13 cellular contexts compared by ENCODE assay signal in the genomic region with DNA sequence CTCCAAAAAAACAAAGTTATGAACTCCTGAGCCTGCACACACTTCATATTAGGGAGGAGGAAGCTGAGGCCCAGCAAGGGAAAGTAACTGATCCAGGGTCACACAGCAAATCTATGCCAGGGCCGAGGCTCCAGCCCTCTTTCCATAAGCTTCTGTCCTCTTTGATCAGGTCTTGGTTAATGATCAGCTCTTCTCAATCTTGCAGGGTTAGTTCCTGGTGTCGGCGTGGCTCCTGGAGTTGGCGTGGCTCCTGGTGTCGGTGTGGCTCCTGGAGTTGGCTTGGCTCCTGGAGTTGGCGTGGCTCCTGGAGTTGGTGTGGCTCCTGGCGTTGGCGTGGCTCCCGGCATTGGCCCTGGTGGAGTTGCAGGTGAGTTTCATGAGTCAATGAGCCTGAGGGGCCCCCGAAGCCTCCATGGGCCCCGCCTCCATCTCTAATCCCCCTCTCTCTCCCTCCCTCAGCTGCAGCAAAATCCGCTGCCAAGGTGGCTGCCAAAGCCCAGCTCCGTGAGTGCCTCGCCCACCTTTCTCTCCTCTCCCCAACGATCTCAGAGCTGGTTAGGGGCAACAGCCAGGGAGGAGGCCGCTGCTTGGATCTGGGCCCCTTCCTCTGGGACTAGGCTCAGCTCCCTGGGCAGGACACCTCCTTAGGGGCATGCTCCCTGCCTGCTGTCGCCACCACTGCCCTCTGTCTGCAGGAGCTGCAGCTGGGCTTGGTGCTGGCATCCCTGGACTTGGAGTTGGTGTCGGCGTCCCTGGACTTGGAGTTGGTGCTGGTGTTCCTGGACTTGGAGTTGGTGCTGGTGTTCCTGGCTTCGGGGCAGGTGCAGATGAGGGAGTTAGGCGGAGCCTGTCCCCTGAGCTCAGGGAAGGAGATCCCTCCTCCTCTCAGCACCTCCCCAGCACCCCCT. TPM values are rescaled to one million over a fixed set of nuclear protein-coding genes. Genes with fewer than 3 reads are reported as not detected.
DNase-seq lines count a peak whose midpoint lies in the region; ATAC-seq, FAIRE-seq and TF ChIP-seq lines count a peak whose summit lies in the region.
"Had no signal": no experiment of that assay in that cellular context is flagged by ENCODE, and none has a peak within 500 bp of the region (broad histone marks: within the 10 kb centered on the region; RNA-seq: fewer than 3 reads in every experiment).

No MANE protein-coding gene starts in this region.

- no peaks in the 10 kb centered on the region for H3K9me3 Mint-ChIP-seq in neural crest cell
- no peaks in the 10 kb centered on the region for H3K9me3 Mint-ChIP-seq in stimulated activated naive CD8-positive, alpha-beta T cell treated with anti-CD3 and anti-CD28 coated beads, Interleukin-15, amount 100 ng/mL, for 72 hours
- H3K9me3 Mint-ChIP-seq in activated T-helper 2 cell treated with anti-CD3 and anti-CD28 coated beads, Interferon-gamma antibody, Interleukin-2, Interleukin-4, amounts not matched to agents 10 μg/mL and 5 μg/mL and 100 μg/mL, durations not matched to agents 14 hours and 24 hours and 36 hours: no peaks in the 10 kb centered on the region
- H3K9me3 Mint-ChIP-seq: CD4-positive, alpha-beta T cell had no signal

- no peaks in the 10 kb centered on the region for H3K4me1 Mint-ChIP-seq in neural crest cell
- peaks cover 6% of the 10 kb centered on the region for H3K4me1 Mint-ChIP-seq in stimulated activated naive CD8-positive, alpha-beta T cell treated with anti-CD3 and anti-CD28 coated beads, Interleukin-15, amount 100 ng/mL, for 72 hours
- peaks cover 2% of the 10 kb centered on the region for H3K4me1 Mint-ChIP-seq in activated T-helper 2 cell treated with anti-CD3 and anti-CD28 coated beads, Interferon-gamma antibody, Interleukin-2, Interleukin-4, amounts not matched to agents 10 μg/mL and 5 μg/mL and 100 μg/mL, durations not matched to agents 14 hours and 24 hours and 36 hours (ENCODE audit: low read depth)

- peak overlapping the region; percentile 50 for H3K27ac Mint-ChIP-seq in neural crest cell (ENCODE audit: unreplicated experiment)
- H3K27ac Mint-ChIP-seq in stimulated activated naive CD8-positive, alpha-beta T cell treated with anti-CD3 and anti-CD28 coated beads, Interleukin-15, amount 100 ng/mL, for 72 hours: no peak overlapping the region
- no peak overlapping the region for H3K27ac Mint-ChIP-seq in activated T-helper 2 cell treated with anti-CD3 and anti-CD28 coated beads, Interferon-gamma antibody, Interleukin-2, Interleukin-4, amounts not matched to agents 10 μg/mL and 5 μg/mL and 100 μg/mL, durations not matched to agents 14 hours and 24 hours and 36 hours
- H3K27ac Mint-ChIP-seq: CD4-positive, alpha-beta T cell had no signal

- no peak overlapping the region for H3K4me3 ChIP-seq in epithelial cell of esophagus (ENCODE audit: low read length)
- H3K4me3 ChIP-seq: hepatocyte, SK-N-MC had no signal

- DNase-seq in Caki2 (ENCODE audit: low read depth) (peak; percentile 31), NCI-H226 (peak; percentile 12), epithelial cell of esophagus (ENCODE audit: low read depth) (peak; percentile 86), neural crest cell (ENCODE audit: low read depth, low spot score) (no peak), D721Med (ENCODE audit: insufficient read length, low spot score) (no peak)
- no peak for DNase-seq in stimulated activated naive CD8-positive, alpha-beta T cell treated with anti-CD3 and anti-CD28 coated beads, Interleukin-15, amount 100 ng/mL, for 72 hours
- no peak for DNase-seq in activated T-helper 2 cell treated with anti-CD3 and anti-CD28 coated beads, Interferon-gamma antibody, Interleukin-2, Interleukin-4, amounts not matched to agents 10 μg/mL and 5 μg/mL and 100 μg/mL, durations not matched to agents 14 hours and 24 hours and 36 hours (ENCODE audit: low spot score)
- DNase-seq: activated CD8-positive, alpha-beta memory T cell treated with anti-CD3 and anti-CD28 coated beads for 24 hours; CD4-positive, alpha-beta T cell; NCI-H2081 treated with DMSO at 0.1 percent for 48 hours had no signal

- no peak for FAIRE-seq in D721Med (lab: Jason Lieb, UNC)

- no peak overlapping the region for H3K4me3 Mint-ChIP-seq in neural crest cell
- no peak overlapping the region for H3K4me3 Mint-ChIP-seq in stimulated activated naive CD8-positive, alpha-beta T cell treated with anti-CD3 and anti-CD28 coated beads, Interleukin-15, amount 100 ng/mL, for 72 hours
- H3K4me3 Mint-ChIP-seq in activated T-helper 2 cell treated with anti-CD3 and anti-CD28 coated beads, Interferon-gamma antibody, Interleukin-2, Interleukin-4, amounts not matched to agents 10 μg/mL and 5 μg/mL and 100 μg/mL, durations not matched to agents 14 hours and 24 hours and 36 hours (ENCODE audit: low read depth): no peak overlapping the region
- H3K4me3 Mint-ChIP-seq: CD4-positive, alpha-beta T cell had no signal

- peaks cover 10% of the 10 kb centered on the region for H3K27me3 Mint-ChIP-seq in neural crest cell (ENCODE audit: low read depth)
- H3K27me3 Mint-ChIP-seq in stimulated activated naive CD8-positive, alpha-beta T cell treated with anti-CD3 and anti-CD28 coated beads, Interleukin-15, amount 100 ng/mL, for 72 hours: no peaks in the 10 kb centered on the region
- peaks cover 6% of the 10 kb centered on the region for H3K27me3 Mint-ChIP-seq in activated T-helper 2 cell treated with anti-CD3 and anti-CD28 coated beads, Interferon-gamma antibody, Interleukin-2, Interleukin-4, amounts not matched to agents 10 μg/mL and 5 μg/mL and 100 μg/mL, durations not matched to agents 14 hours and 24 hours and 36 hours (ENCODE audit: low read depth)
- H3K27me3 Mint-ChIP-seq: CD4-positive, alpha-beta T cell had no signal

- in situ Hi-C loops in Caki2 (cut with HindIII; ENCODE audit: low pct_unique_long_range_greater_than_20kb, low sequenced_read_pairs): no loop called here

- intact Hi-C loops in activated T-helper 2 cell treated with anti-CD3 and anti-CD28 coated beads, Interferon-gamma antibody, Interleukin-2, Interleukin-4, amounts not matched to agents 10 μg/mL and 5 μg/mL and 100 μg/mL, durations not matched to agents 14 hours and 24 hours and 36 hours (cut with micrococcal nuclease): loop anchor here (10.0 kb wide), 1 partner anchor 75 kb away; no protein-coding TSS in a partner anchor

- TF ChIP-seq CTCF in epithelial cell of esophagus (IDR thresholded peaks at IDR 0.05; ENCODE audit: insufficient read depth, low read depth, low read length, missing control alignments): peak; percentile 22
- TF ChIP-seq CTCF in neural crest cell (conservative IDR thresholded peaks at IDR 0.05): no peak
- no peak for TF ChIP-seq CTCF in D721Med (IDR thresholded peaks at IDR 0.05; ENCODE audit: insufficient read depth, missing control alignments)

- H3K36me3 Mint-ChIP-seq in neural crest cell (ENCODE audit: low read depth): no peaks in the 10 kb centered on the region
- H3K36me3 Mint-ChIP-seq in activated T-helper 2 cell treated with anti-CD3 and anti-CD28 coated beads, Interferon-gamma antibody, Interleukin-2, Interleukin-4, amounts not matched to agents 10 μg/mL and 5 μg/mL and 100 μg/mL, durations not matched to agents 14 hours and 24 hours and 36 hours (ENCODE audit: low read depth): no peaks in the 10 kb centered on the region

- no peak for ATAC-seq in GM21390 (IDR thresholded peaks at IDR 0.05; ENCODE audit: unreplicated experiment)
- no peak for ATAC-seq in stimulated activated naive CD8-positive, alpha-beta T cell treated with anti-CD3 and anti-CD28 coated beads, Interleukin-15, amount 100 ng/mL, for 72 hours

RNA-seq across cellular contexts. Expression of gene LIMK1, which starts 23.7 kb away (rescaled TPM):
- 50.7 and 54.0 TPM in 2 replicates for total RNA-seq in Caki2 (2014; rRNA removed; shearing (Covaris generic); ENCODE audit: low replicate concordance)
- 80.4 and 82.1 TPM in 2 replicates for total RNA-seq in neural crest cell
- 29.6 and 34.4 TPM in 2 replicates for total RNA-seq in activated T-helper 2 cell treated with anti-CD3 and anti-CD28 coated beads, Interferon-gamma antibody, Interleukin-2, Interleukin-4, amounts not matched to agents 10 μg/mL and 5 μg/mL and 100 μg/mL, durations not matched to agents 14 hours and 24 hours and 36 hours

RNA-seq across cellular contexts. Expression of gene ELN, which starts 32.0 kb away (rescaled TPM):
- 0.27 TPM in 1 of 2 replicates, not detected in the other for total RNA-seq in Caki2 (2014; rRNA removed; shearing (Covaris generic); ENCODE audit: low replicate concordance)
- total RNA-seq in neural crest cell: 0.41 and 1.0 TPM in 2 replicates
- total RNA-seq in activated T-helper 2 cell treated with anti-CD3 and anti-CD28 coated beads, Interferon-gamma antibody, Interleukin-2, Interleukin-4, amounts not matched to agents 10 μg/mL and 5 μg/mL and 100 μg/mL, durations not matched to agents 14 hours and 24 hours and 36 hours: not detected in 2 replicates
- total RNA-seq: CD4-positive, alpha-beta T cell had no signal

Comparison
In these comparisons a context has a peak if more than half of its experiments do, and no peak if none do; other contexts are left out.
1. DNase-seq: peak in Caki2 (single experiment), NCI-H226 (single experiment) and epithelial cell of esophagus (single experiment); none in neural crest cell (single experiment), stimulated activated naive CD8-positive, alpha-beta T cell treated with anti-CD3 and anti-CD28 coated beads, Interleukin-15, amount 100 ng/mL, for 72 hours (0 of 2), D721Med (single experiment) and activated T-helper 2 cell treated with anti-CD3 and anti-CD28 coated beads, Interferon-gamma antibody, Interleukin-2, Interleukin-4, amounts not matched to agents 10 μg/mL and 5 μg/mL and 100 μg/mL, durations not matched to agents 14 hours and 24 hours and 36 hours (single experiment).